Comparison of ENCODE assay signal across 1 cellular context in the genomic region with DNA sequence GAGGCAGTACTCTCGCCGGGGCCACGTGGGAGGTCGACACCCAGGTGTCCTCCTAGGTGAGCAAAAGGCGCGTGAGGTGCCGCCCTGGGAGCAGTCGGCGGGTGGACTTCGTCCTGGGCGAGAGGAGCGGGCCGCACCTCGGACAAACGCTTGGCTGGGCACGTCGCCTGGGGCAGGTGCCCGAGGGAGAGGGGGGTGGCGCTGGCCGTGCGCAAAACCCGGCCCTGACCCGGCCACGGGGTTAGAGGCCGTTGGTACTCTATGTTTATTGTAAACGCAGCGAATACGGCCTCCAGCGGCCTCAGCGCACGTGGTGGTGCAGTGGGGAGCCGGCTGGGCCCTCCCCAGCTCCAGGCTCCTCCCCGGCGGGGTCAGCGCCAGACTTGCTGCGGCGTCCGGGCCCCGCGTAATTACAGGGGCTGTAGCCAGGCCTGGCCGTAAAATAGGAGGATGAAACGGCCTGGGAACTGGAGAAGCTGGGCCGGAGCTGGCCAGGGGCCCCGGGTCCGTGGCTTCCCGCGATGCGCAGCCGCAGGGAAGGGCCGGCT.
A peak's percentile ranks its signal among the peaks of the same experiment; 100 is the strongest.
TF ChIP-seq lines count a peak whose summit lies in the region.

No MANE protein-coding gene starts in this region.

TF ChIP-seq in HepG2, 621 proteins besides CTCF, POLR2A, EP300 and RAD21 (continued from another document):
- TF ChIP-seq, protein P1, sequence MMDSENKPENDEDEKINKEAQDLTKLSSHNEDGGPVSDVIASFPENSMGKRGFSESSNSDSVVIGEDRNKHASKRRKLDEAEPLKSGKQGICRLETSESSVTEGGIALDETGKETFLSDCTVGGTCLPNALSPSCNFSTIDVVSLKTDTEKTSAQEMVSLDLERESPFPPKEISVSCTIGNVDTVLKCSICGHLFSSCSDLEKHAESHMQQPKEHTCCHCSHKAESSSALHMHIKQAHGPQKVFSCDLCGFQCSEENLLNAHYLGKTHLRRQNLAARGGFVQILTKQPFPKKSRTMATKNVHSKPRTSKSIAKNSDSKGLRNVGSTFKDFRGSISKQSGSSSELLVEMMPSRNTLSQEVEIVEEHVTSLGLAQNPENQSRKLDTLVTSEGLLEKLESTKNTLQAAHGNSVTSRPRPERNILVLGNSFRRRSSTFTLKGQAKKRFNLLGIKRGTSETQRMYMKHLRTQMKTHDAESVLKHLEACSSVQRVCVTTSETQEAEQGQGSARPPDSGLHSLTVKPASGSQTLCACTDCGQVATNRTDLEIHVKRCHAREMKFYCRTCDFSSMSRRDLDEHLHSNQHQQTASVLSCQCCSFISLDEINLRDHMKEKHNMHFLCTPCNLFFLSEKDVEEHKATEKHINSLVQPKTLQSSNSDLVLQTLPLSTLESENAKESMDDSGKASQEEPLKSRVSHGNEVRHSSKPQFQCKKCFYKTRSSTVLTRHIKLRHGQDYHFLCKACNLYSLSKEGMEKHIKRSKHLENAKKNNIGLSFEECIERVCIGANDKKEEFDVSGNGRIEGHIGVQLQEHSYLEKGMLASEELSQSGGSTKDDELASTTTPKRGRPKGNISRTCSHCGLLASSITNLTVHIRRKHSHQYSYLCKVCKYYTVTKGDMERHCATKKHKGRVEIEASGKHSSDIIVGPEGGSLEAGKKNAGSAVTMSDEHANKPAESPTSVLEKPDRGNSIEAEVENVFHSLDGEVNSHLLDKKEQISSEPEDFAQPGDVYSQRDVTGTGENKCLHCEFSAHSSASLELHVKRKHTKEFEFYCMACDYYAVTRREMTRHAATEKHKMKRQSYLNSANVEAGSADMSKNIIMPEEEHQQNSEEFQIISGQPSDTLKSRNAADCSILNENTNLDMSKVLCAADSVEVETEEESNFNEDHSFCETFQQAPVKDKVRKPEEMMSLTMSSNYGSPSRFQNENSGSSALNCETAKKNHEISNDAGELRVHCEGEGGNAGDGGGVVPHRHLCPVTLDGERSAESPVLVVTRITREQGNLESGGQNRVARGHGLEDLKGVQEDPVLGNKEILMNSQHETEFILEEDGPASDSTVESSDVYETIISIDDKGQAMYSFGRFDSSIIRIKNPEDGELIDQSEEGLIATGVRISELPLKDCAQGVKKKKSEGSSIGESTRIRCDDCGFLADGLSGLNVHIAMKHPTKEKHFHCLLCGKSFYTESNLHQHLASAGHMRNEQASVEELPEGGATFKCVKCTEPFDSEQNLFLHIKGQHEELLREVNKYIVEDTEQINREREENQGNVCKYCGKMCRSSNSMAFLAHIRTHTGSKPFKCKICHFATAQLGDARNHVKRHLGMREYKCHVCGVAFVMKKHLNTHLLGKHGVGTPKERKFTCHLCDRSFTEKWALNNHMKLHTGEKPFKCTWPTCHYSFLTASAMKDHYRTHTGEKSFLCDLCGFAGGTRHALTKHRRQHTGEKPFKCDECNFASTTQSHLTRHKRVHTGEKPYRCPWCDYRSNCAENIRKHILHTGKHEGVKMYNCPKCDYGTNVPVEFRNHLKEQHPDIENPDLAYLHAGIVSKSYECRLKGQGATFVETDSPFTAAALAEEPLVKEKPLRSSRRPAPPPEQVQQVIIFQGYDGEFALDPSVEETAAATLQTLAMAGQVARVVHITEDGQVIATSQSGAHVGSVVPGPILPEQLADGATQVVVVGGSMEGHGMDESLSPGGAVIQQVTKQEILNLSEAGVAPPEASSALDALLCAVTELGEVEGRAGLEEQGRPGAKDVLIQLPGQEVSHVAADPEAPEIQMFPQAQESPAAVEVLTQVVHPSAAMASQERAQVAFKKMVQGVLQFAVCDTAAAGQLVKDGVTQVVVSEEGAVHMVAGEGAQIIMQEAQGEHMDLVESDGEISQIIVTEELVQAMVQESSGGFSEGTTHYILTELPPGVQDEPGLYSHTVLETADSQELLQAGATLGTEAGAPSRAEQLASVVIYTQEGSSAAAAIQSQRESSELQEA (CRISPR knock-in tag; IDR thresholded peaks at IDR 0.05; ENCODE audit: not compliant biosample characterization), result peak; percentile 85
